ENCODE assay signal across 1 cellular context in genomic region chr20:37911838-37912273, GRCh38.
TF ChIP-seq lines count a peak whose summit lies in the region.

No MANE protein-coding gene starts in this region.

TF ChIP-seq in WTC11, 78 proteins besides CTCF, POLR2A, EP300 and RAD21 (continued from another document):
- no peak for TF ChIP-seq SMAD3 (CRISPR knock-in tag; IDR thresholded peaks at IDR 0.05; ENCODE audit: borderline replicate concordance)
